ENCODE assay signal across 16 cellular contexts in genomic region chr1:116833655-116834054, GRCh38.
"Had no signal": no experiment of that assay in that cellular context is flagged by ENCODE, and none has a peak within 500 bp of the region (broad histone marks: within the 10 kb centered on the region; RNA-seq: fewer than 3 reads in every experiment).

No MANE protein-coding gene starts in this region.

- ATAC-seq: natural killer cell treated with Interleukin-12 subunit alpha and Interleukin-12 subunit beta and Interleukin-15 and Interleukin-18, amount 100 ng/mL, for 72 hours; T-cell had no signal

- H3K4me1 ChIP-seq: adrenal gland had no signal

- H3K4me1 Mint-ChIP-seq: T-cell had no signal

- H3K27me3 Mint-ChIP-seq: activated naive CD4-positive, alpha-beta T cell treated with anti-CD3 and anti-CD28 coated beads, Interleukin-2, amount 50 U/mL, for 24 hours; natural killer cell treated with Interleukin-12 subunit alpha and Interleukin-12 subunit beta and Interleukin-15 and Interleukin-18, amount 100 ng/mL, for 72 hours; T-cell had no signal

- H3K27me3 ChIP-seq: adrenal gland, foreskin keratinocyte, pancreas had no signal

- H3K27ac ChIP-seq: adrenal gland, foreskin keratinocyte had no signal

- H3K4me3 Mint-ChIP-seq: activated naive CD4-positive, alpha-beta T cell treated with anti-CD3 and anti-CD28 coated beads, Interleukin-2, amount 50 U/mL, for 24 hours; natural killer cell treated with Interleukin-12 subunit alpha and Interleukin-12 subunit beta and Interleukin-15 and Interleukin-18, amount 100 ng/mL, for 72 hours; T-cell had no signal

- H3K27ac Mint-ChIP-seq: natural killer cell treated with Interleukin-12 subunit alpha and Interleukin-12 subunit beta and Interleukin-15 and Interleukin-18, amount 100 ng/mL, for 72 hours; T-cell had no signal

- H3K4me3 ChIP-seq: adrenal gland, pancreas had no signal

- DNase-seq: activated CD4-positive, alpha-beta T cell treated with anti-CD3 and anti-CD28 coated beads, Interleukin-2, amount 50 U/mL, for 1 hour; activated CD8-positive, alpha-beta memory T cell treated with anti-CD3 and anti-CD28 coated beads for 24 hours; activated effector memory CD4-positive, alpha-beta T cell treated with Interleukin-2 at 50 U/mL for 16 hours; activated T-cell treated with anti-CD3 and anti-CD28 coated beads for 4 hours; adrenal gland; caudate nucleus; cortex of kidney; effector CD8-positive, alpha-beta T cell; foreskin keratinocyte; mesenchymal stem cell; pancreas; stimulated activated CD4-positive, alpha-beta T cell treated with anti-CD3 and anti-CD28 coated beads, Interleukin-1b, Interleukin-23, amount 100 ng/mL, for 48 hours; T-cell; T-helper 9 cell had no signal

- H3K36me3 ChIP-seq: adrenal gland, pancreas had no signal

- H3K9me3 ChIP-seq: adrenal gland, pancreas had no signal
